In genomic region chr9:134217431-134218210, GRCh38 we compare ENCODE assay signal across 1 cellular context.
TF ChIP-seq lines count a peak whose summit lies in the region.

No MANE protein-coding gene starts in this region.

TF ChIP-seq in K562, 482 proteins besides CTCF, POLR2A, EP300 and RAD21 (continued from another document):
- peak; percentile 77 for TF ChIP-seq ZBTB40 (IDR thresholded peaks at IDR 0.05)
- TF ChIP-seq ZBTB40 (CRISPR knock-in tag; IDR thresholded peaks at IDR 0.05) = no peak
- TF ChIP-seq ZNF3 (CRISPR knock-in tag; IDR thresholded peaks at IDR 0.05) = no peak
